In the genomic region with DNA sequence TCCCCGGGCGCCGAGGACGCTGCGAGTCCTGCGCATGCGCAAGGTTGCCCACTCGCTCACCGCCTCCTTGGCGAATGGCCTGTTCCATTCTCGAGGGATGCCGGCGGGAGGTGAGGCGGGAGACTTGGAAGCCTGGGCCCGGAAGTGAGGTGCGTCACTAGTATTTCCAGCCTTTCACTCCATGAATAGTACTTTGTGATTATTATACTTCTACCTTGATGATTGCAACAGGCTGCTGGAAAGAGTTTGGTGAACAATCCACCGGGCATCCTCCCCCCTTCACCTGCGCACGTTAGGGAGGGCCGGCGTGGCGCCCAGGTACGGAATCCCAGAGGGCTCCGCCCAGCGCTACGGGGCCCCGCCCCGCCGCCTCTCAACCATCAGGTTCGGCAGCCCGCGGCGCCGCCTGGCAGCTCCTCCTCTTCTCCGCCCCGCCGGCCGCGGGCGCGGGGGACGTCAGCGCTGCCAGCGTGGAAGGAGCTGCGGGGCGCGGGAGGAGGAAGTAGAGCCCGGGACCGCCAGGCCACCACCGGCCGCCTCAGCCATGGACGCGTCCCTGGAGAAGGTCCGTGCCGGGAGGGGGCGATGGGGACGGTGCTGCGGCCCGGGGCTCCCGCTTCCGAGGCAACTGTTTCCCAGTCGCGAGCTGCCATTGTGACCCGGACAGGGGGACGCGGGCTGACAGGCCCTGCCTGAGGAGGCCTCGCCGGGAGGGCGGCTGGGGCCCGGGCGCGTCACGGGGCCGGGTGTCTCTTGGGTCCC, we compare ENCODE assay signal across 8 cellular contexts. TPM values are rescaled to one million over a fixed set of nuclear protein-coding genes. Genes with fewer than 3 reads are reported as not detected.
DNase-seq lines count a peak whose midpoint lies in the region; ATAC-seq and TF ChIP-seq lines count a peak whose summit lies in the region.
"Not testable (repeated sequence)": the region's sequence is repeated elsewhere in the genome, so short reads cannot be mapped to it uniquely, and the experiment has no call there.

A gene with protein sequence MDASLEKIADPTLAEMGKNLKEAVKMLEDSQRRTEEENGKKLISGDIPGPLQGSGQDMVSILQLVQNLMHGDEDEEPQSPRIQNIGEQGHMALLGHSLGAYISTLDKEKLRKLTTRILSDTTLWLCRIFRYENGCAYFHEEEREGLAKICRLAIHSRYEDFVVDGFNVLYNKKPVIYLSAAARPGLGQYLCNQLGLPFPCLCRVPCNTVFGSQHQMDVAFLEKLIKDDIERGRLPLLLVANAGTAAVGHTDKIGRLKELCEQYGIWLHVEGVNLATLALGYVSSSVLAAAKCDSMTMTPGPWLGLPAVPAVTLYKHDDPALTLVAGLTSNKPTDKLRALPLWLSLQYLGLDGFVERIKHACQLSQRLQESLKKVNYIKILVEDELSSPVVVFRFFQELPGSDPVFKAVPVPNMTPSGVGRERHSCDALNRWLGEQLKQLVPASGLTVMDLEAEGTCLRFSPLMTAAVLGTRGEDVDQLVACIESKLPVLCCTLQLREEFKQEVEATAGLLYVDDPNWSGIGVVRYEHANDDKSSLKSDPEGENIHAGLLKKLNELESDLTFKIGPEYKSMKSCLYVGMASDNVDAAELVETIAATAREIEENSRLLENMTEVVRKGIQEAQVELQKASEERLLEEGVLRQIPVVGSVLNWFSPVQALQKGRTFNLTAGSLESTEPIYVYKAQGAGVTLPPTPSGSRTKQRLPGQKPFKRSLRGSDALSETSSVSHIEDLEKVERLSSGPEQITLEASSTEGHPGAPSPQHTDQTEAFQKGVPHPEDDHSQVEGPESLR (plus strand): TSS at position 371 of the 762 bp plus-strand sequence. CDS start 174 bp downstream, at position 545.

- TF ChIP-seq CTCF in GM10266 (IDR thresholded peaks at IDR 0.05; ENCODE audit: control insufficient read depth, insufficient read depth, low read depth, missing control alignments); omental fat pad (IDR thresholded peaks at IDR 0.05): not testable (repeated sequence)

- DNase-seq in GM10266 (ENCODE audit: extremely low spot score), result peak; percentile 98
- peak; percentile 91 for DNase-seq in NCI-H1105 (lab: John Stamatoyannopoulos, UW)
- DNase-seq in SKM-1 (lab: John Stamatoyannopoulos, UW; ENCODE audit: unreplicated experiment), result peak; percentile 91
- peak; percentile 93 to 97 for DNase-seq in activated naive CD4-positive, alpha-beta T cell treated with anti-CD3 and anti-CD28 coated beads, Interleukin-2, amount 50 U/mL, for 72 hours (ENCODE audit: low spot score in 2 of 2)
- peak; percentile 97 for DNase-seq in glomerular visceral epithelial cell (ENCODE audit: extremely low spot score)
- DNase-seq in omental fat pad (ENCODE audit: low spot score), result peak; percentile 42

- H3K27ac Mint-ChIP-seq in activated naive CD4-positive, alpha-beta T cell treated with anti-CD3 and anti-CD28 coated beads, Interleukin-2, amount 50 U/mL, for 72 hours, result peak within 1 kb of the TSS; percentile 65 to 87

- peak; percentile 91 for ATAC-seq in HG02623 (IDR thresholded peaks at IDR 0.05; ENCODE audit: unreplicated experiment)
- ATAC-seq in activated naive CD4-positive, alpha-beta T cell treated with anti-CD3 and anti-CD28 coated beads, Interleukin-2, amount 50 U/mL, for 72 hours, result peak; percentile 94 to 98
- ATAC-seq in omental fat pad (ENCODE audit: low FRiP score), result peak; percentile 95

- not testable (repeated sequence) for H3K36me3 Mint-ChIP-seq in activated naive CD4-positive, alpha-beta T cell treated with anti-CD3 and anti-CD28 coated beads, Interleukin-2, amount 50 U/mL, for 72 hours

- not testable (repeated sequence) for H3K9me3 Mint-ChIP-seq in activated naive CD4-positive, alpha-beta T cell treated with anti-CD3 and anti-CD28 coated beads, Interleukin-2, amount 50 U/mL, for 72 hours

- peak within 1 kb of the TSS; percentile 44 for H3K27ac ChIP-seq in temporal lobe (ENCODE audit: low read depth, low read length)

RNA-seq across cellular contexts. Expression of the gene that starts here (rescaled TPM):
- 10 to 100 TPM; 50.6 to 80.4 TPM for total RNA-seq in activated naive CD4-positive, alpha-beta T cell treated with anti-CD3 and anti-CD28 coated beads, Interleukin-2, amount 50 U/mL, for 72 hours
- total RNA-seq in omental fat pad (10 to 100 TPM; 55.8 to 80.8 (median 66.6) TPM), temporal lobe (42.0 TPM)

Comparison
In these comparisons a context has a peak if more than half of its experiments do, and no peak if none do; other contexts are left out.
1. Peak in every context shown above with its lines: DNase-seq, ATAC-seq and H3K27ac ChIP-seq.
2. DNase-seq: peak in every context shown above with its lines; median percentile 98 in GM10266; 97 in glomerular visceral epithelial cell; 95 in activated naive CD4-positive, alpha-beta T cell treated with anti-CD3 and anti-CD28 coated beads, Interleukin-2, amount 50 U/mL, for 72 hours; 91 in NCI-H1105; 91 in SKM-1; 42 in omental fat pad.